Comparison of ENCODE assay signal across 1 cellular context in genomic region chr16:8963825-8964441, GRCh38.
TF ChIP-seq lines count a peak whose summit lies in the region.

TSS of gene USP7 (minus strand) at chr16:8963906. CDS start at chr16:8963285, 621 bp downstream.

TF ChIP-seq in HepG2, 621 proteins besides CTCF, POLR2A, EP300 and RAD21 (continued from another document and continues in another):
- TF ChIP-seq ZNF704 (CRISPR knock-in tag; IDR thresholded peaks at IDR 0.05; ENCODE audit: borderline replicate concordance) = 0 out of 2 replicates have a peak, but pooled peaks have one; percentile 70
- no peak for TF ChIP-seq ZNF550 (CRISPR knock-in tag; IDR thresholded peaks at IDR 0.05; ENCODE audit: borderline replicate concordance)
- peak; percentile 58; the same call in 1 of the 2 replicates for TF ChIP-seq MTF2 (CRISPR knock-in tag; IDR thresholded peaks at IDR 0.05; ENCODE audit: borderline replicate concordance)
- TF ChIP-seq ZNF138 (CRISPR knock-in tag; IDR thresholded peaks at IDR 0.05; ENCODE audit: low read depth) = peak; percentile 29; the same call in 1 of the 2 replicates
- TF ChIP-seq REST (IDR thresholded peaks at IDR 0.05; ENCODE audit: borderline replicate concordance in 1 of 2, low read depth in 1 of 2, low read length in 2 of 2) = peak in 1 of 2 experiments; percentile 28; a peak in 1 of 4 replicates
- 0 out of 2 replicates have a peak, but pooled peaks have one; percentile 19 for TF ChIP-seq NKX3-1 (CRISPR knock-in tag; IDR thresholded peaks at IDR 0.05)
- TF ChIP-seq ZNF496 (CRISPR knock-in tag; IDR thresholded peaks at IDR 0.05; ENCODE audit: insufficient replicate concordance) = no peak
- peak; percentile 10; the same call in 1 of the 2 replicates for TF ChIP-seq HNF1B (CRISPR knock-in tag; IDR thresholded peaks at IDR 0.05)
- no peak for TF ChIP-seq NONO (IDR thresholded peaks at IDR 0.05)
- peak; percentile 91 for TF ChIP-seq NONO (CRISPR knock-in tag; conservative IDR thresholded peaks at IDR 0.05)
- no peak for TF ChIP-seq ZNF839 (CRISPR knock-in tag; IDR thresholded peaks at IDR 0.05; ENCODE audit: borderline replicate concordance)
- no peak for TF ChIP-seq FOXA1 (IDR thresholded peaks at IDR 0.05)
- peak; percentile 58 for TF ChIP-seq FOXA1 (CRISPR knock-in tag; IDR thresholded peaks at IDR 0.05)
- no peak for TF ChIP-seq ZBTB37 (CRISPR knock-in tag; IDR thresholded peaks at IDR 0.05)
- no peak for TF ChIP-seq MAFF (IDR thresholded peaks at IDR 0.05; ENCODE audit: low read depth, low read length)
- peak; percentile 69 for TF ChIP-seq ETV5 (CRISPR knock-in tag; IDR thresholded peaks at IDR 0.05; ENCODE audit: borderline replicate concordance)
- peak; percentile 90 for TF ChIP-seq MYC (CRISPR knock-in tag; IDR thresholded peaks at IDR 0.05; ENCODE audit: borderline replicate concordance)
- TF ChIP-seq SPEN (CRISPR knock-in tag; IDR thresholded peaks at IDR 0.05; ENCODE audit: low read depth) = peak; percentile 93
- TF ChIP-seq ZNF772 (CRISPR knock-in tag; IDR thresholded peaks at IDR 0.05) = peak; percentile 68; the same call in 1 of the 2 replicates
- no peak for TF ChIP-seq ZSCAN12 (CRISPR knock-in tag; IDR thresholded peaks at IDR 0.05)
- no peak for TF ChIP-seq LRRFIP1 (CRISPR knock-in tag; conservative IDR thresholded peaks at IDR 0.05)
- peak; percentile 75; the same call in 1 of the 2 replicates for TF ChIP-seq TBX2 (CRISPR knock-in tag; IDR thresholded peaks at IDR 0.05; ENCODE audit: borderline replicate concordance)
- TF ChIP-seq TGIF2 (CRISPR knock-in tag; IDR thresholded peaks at IDR 0.05) = peak; percentile 87
- TF ChIP-seq FOXO1 (CRISPR knock-in tag; IDR thresholded peaks at IDR 0.05) = peak; percentile 49; the same call in 1 of the 2 replicates
- TF ChIP-seq NR0B2 (CRISPR knock-in tag; IDR thresholded peaks at IDR 0.05) = peak; percentile 24; the same call in 1 of the 2 replicates
- no peak for TF ChIP-seq MTA1 (CRISPR knock-in tag; IDR thresholded peaks at IDR 0.05; ENCODE audit: borderline replicate concordance)
- peak; percentile 38; the same call in 1 of the 2 replicates for TF ChIP-seq ZNF609 (CRISPR knock-in tag; IDR thresholded peaks at IDR 0.05; ENCODE audit: borderline replicate concordance)
- no peak for TF ChIP-seq ZNF672 (CRISPR knock-in tag; IDR thresholded peaks at IDR 0.05)
- peak; percentile 86 for TF ChIP-seq ARID4A (CRISPR knock-in tag; IDR thresholded peaks at IDR 0.05; ENCODE audit: borderline replicate concordance)
- no peak for TF ChIP-seq TBL1XR1 (IDR thresholded peaks at IDR 0.05; ENCODE audit: borderline replicate concordance, low read length, partially characterized antibody)
- peak; percentile 41; the same call in 1 of the 2 replicates for TF ChIP-seq ZBTB25 (CRISPR knock-in tag; IDR thresholded peaks at IDR 0.05)
- peak; percentile 22; the same call in 1 of the 2 replicates for TF ChIP-seq ZNF362 (CRISPR knock-in tag; IDR thresholded peaks at IDR 0.05; ENCODE audit: borderline replicate concordance)
